Comparison of ENCODE assay signal across 21 cellular contexts in genomic region chr19:11507370-11508078, GRCh38. TPM values are rescaled to one million over a fixed set of nuclear protein-coding genes. Genes with fewer than 3 reads are reported as not detected.
DNase-seq lines count a peak whose midpoint lies in the region; ATAC-seq and TF ChIP-seq lines count a peak whose summit lies in the region.
"Had no signal": no experiment of that assay in that cellular context is flagged by ENCODE, and none has a peak within 500 bp of the region (broad histone marks: within the 10 kb centered on the region; RNA-seq: fewer than 3 reads in every experiment).

No MANE protein-coding gene starts in this region.

- H3K27me3 ChIP-seq in CD8-positive, alpha-beta memory T cell (ENCODE audit: insufficient read depth, low read length, poor library complexity, severe bottlenecking): no peaks in the 10 kb centered on the region
- H3K27me3 ChIP-seq: right atrium auricular region, testis had no signal

- no peak for TF ChIP-seq CTCF in C4-2B (conservative IDR thresholded peaks at IDR 0.05)

- H3K36me3 ChIP-seq in CD8-positive, alpha-beta memory T cell (ENCODE audit: insufficient read depth, low read length): no peaks in the 10 kb centered on the region

- CTCF ChIA-PET in CD8-positive, alpha-beta memory T cell (lab: Charles Lee): no interaction called here
- CTCF ChIA-PET in T-cell (lab: Charles Lee): no interaction called here

- ATAC-seq in T-cell (replicated peaks in 1 of 4) (no peak), HG03457 (IDR thresholded peaks at IDR 0.05; ENCODE audit: unreplicated experiment) (no peak), HG02852 (IDR thresholded peaks at IDR 0.05; ENCODE audit: unreplicated experiment) (no peak)

- H3K27me3 Mint-ChIP-seq in CD8-positive, alpha-beta memory T cell: no peaks in the 10 kb centered on the region
- no peaks in the 10 kb centered on the region for H3K27me3 Mint-ChIP-seq in T-cell
- peaks cover 5 to 7% (median 5%) of the 10 kb centered on the region in 3 donors for H3K27me3 Mint-ChIP-seq in immature natural killer cell (ENCODE audit: low read depth in 3 of 3)

- DNase-seq in CD8-positive, alpha-beta memory T cell: no peak
- no peak for DNase-seq in T-cell
- no peak for DNase-seq in immature natural killer cell
- DNase-seq in NCI-H1436 (lab: John Stamatoyannopoulos, UW): no peak
- no peak for DNase-seq in globus pallidus (ENCODE audit: low spot score)
- DNase-seq: activated CD8-positive, alpha-beta memory T cell treated with anti-CD3 and anti-CD28 coated beads, Interleukin-2, amount 50 U/mL, for 48 hours; amygdala; NCI-H2029; NCI-H526; PC-9; testis; WERI-Rb-1 had no signal

- H3K4me1 ChIP-seq in CD8-positive, alpha-beta memory T cell (ENCODE audit: insufficient read depth, low read length): peaks cover 11% of the 10 kb centered on the region

- H3K36me3 Mint-ChIP-seq in CD8-positive, alpha-beta memory T cell: peaks cover 0 to 28% (median 6%) of the 10 kb centered on the region in 3 donors
- peaks cover 18% of the 10 kb centered on the region for H3K36me3 Mint-ChIP-seq in T-cell
- peaks cover 0 to 8% (median 4%) of the 10 kb centered on the region in 3 donors for H3K36me3 Mint-ChIP-seq in immature natural killer cell

- H3K27ac Mint-ChIP-seq in CD8-positive, alpha-beta memory T cell: peak overlapping the region in 2 of 8 donors; percentile 40 to 93
- H3K27ac Mint-ChIP-seq in T-cell (no peak overlapping the region), immature natural killer cell (no peak overlapping the region)

- POLR2A ChIA-PET in CD8-positive, alpha-beta memory T cell (lab: Charles Lee): interaction anchor here (0.6 kb wide), 1 partner anchor 577 kb away, joined by 3 read pairs; no protein-coding TSS in a partner anchor
- POLR2A ChIA-PET in T-cell (lab: Charles Lee): no interaction called here

- H3K4me3 ChIP-seq in CD8-positive, alpha-beta memory T cell (ENCODE audit: low read length): no peak overlapping the region
- H3K4me3 ChIP-seq: lung, PC-9, right atrium auricular region, testis had no signal

- peak overlapping the region; percentile 92; the same call in 1 of the 2 replicates for H3K27ac ChIP-seq in C4-2B
- H3K27ac ChIP-seq in CD8-positive, alpha-beta memory T cell (ENCODE audit: low read depth, low read length): no peak overlapping the region
- H3K27ac ChIP-seq: PC-9, right atrium auricular region, testis had no signal

- no peaks in the 10 kb centered on the region for H3K9me3 ChIP-seq in CD8-positive, alpha-beta memory T cell (ENCODE audit: low read length)
- H3K9me3 ChIP-seq: right atrium auricular region, testis had no signal

- H3K9me3 Mint-ChIP-seq in CD8-positive, alpha-beta memory T cell: no peaks in the 10 kb centered on the region
- H3K9me3 Mint-ChIP-seq in T-cell (no peaks in the 10 kb centered on the region), immature natural killer cell (no peaks in the 10 kb centered on the region)

- peak overlapping the region; percentile 52 to 75 (median 67) for H3K4me3 Mint-ChIP-seq in CD8-positive, alpha-beta memory T cell
- peak overlapping the region; percentile 9 to 83 (median 71) for H3K4me3 Mint-ChIP-seq in T-cell
- H3K4me3 Mint-ChIP-seq in immature natural killer cell: peak overlapping the region in 4 of 5 donors; percentile 3 to 56 (median 42)

- peaks cover 10 to 18% (median 13%) of the 10 kb centered on the region in 3 donors for H3K4me1 Mint-ChIP-seq in CD8-positive, alpha-beta memory T cell
- H3K4me1 Mint-ChIP-seq in T-cell (peaks cover 15 to 16% (median 16%) of the 10 kb centered on the region in 3 donors), immature natural killer cell (peaks cover 13 to 14% of the 10 kb centered on the region in 2 donors)

RNA-seq across cellular contexts. Expression of gene ZNF653, which starts 1.9 kb away (rescaled TPM):
- 10 to 100 TPM; 12.6 to 13.3 TPM for total RNA-seq in CD8-positive, alpha-beta memory T cell
- polyA plus RNA-seq in CD8-positive, alpha-beta memory T cell: 5.1 TPM
- 10 to 100 TPM; 12.7 to 24.8 (median 22.2) TPM for total RNA-seq in T-cell
- 1 to 10 TPM in 2 of 3 donors, under 1 TPM in 1; 0.78 to 3.3 (median 1.1) TPM for polyA plus RNA-seq in immature natural killer cell

RNA-seq across cellular contexts. Expression of gene ECSIT, which starts 21.4 kb away (rescaled TPM):
- 10 to 100 TPM; 59.6 to 61.0 TPM for total RNA-seq in CD8-positive, alpha-beta memory T cell
- 31.4 TPM for polyA plus RNA-seq in CD8-positive, alpha-beta memory T cell
- total RNA-seq in T-cell: 10 to 100 TPM; 28.8 to 52.0 (median 48.4) TPM
- 10 to 100 TPM; 25.6 to 29.4 (median 26.2) TPM for polyA plus RNA-seq in immature natural killer cell

RNA-seq across cellular contexts. Expression of gene ELAVL3, which starts 26.7 kb away (rescaled TPM):
- total RNA-seq in CD8-positive, alpha-beta memory T cell: not detected
- polyA plus RNA-seq in CD8-positive, alpha-beta memory T cell: not detected
- total RNA-seq in T-cell: under 1 TPM in 1 of 5 donors, not detected in 4; 0.47 TPM
- not detected for polyA plus RNA-seq in immature natural killer cell
- total RNA-seq: glomerular endothelial cell, M059J, PC-9, right atrium auricular region had no signal
- polyA plus RNA-seq: BJ had no signal

RNA-seq across cellular contexts. Expression of gene CNN1, which starts 31.1 kb away (rescaled TPM):
- total RNA-seq in CD8-positive, alpha-beta memory T cell: not detected
- polyA plus RNA-seq in CD8-positive, alpha-beta memory T cell: not detected
- under 1 TPM in 3 of 5 donors, not detected in 2; 0.26 to 0.96 (median 0.51) TPM for total RNA-seq in T-cell
- not detected for polyA plus RNA-seq in immature natural killer cell
- polyA plus RNA-seq: neural cell had no signal

RNA-seq across cellular contexts. Expression of gene ELOF1, which starts 51.5 kb away (rescaled TPM):
- 10 to 100 TPM; 61.7 to 62.7 TPM for total RNA-seq in CD8-positive, alpha-beta memory T cell
- 91.7 TPM for polyA plus RNA-seq in CD8-positive, alpha-beta memory T cell
- total RNA-seq in T-cell: 10 to 100 TPM; 38.3 to 48.2 (median 46.6) TPM
- polyA plus RNA-seq in immature natural killer cell: 100 to 1,000 TPM in 1 of 3 donors, 10 to 100 TPM in 2; 88.4 to 102 (median 98.3) TPM
